13 cellular contexts compared by ENCODE assay signal in genomic region chr2:28746504-28747111, GRCh38.
"Had no signal": no experiment of that assay in that cellular context is flagged by ENCODE, and none has a peak within 500 bp of the region (broad histone marks: within the 10 kb centered on the region; RNA-seq: fewer than 3 reads in every experiment).

No MANE protein-coding gene starts in this region.

- H3K4me3 ChIP-seq: mucosa of descending colon had no signal

- DNase-seq: activated CD4-positive, alpha-beta memory T cell treated with anti-CD3 and anti-CD28 coated beads, Interleukin-2, amount 10 ng/mL, durations not matched to agents 7 days and 5 days; activated CD4-positive, alpha-beta T cell treated with anti-CD3 and anti-CD28 coated beads for 36 hours; effector memory CD8-positive, alpha-beta T cell; left colon; mammary epithelial cell; mucosa of descending colon; natural killer cell; nucleus accumbens; stimulated activated CD4-positive, alpha-beta T cell treated with anti-CD3 and anti-CD28 coated beads, Interleukin-15, amount 100 ng/mL, for 24 hours; stimulated activated CD4-positive, alpha-beta T cell treated with anti-CD3 and anti-CD28 coated beads, Interleukin-4, amount 100 ng/mL, for 24 hours; T1000; WERI-Rb-1 had no signal

- H3K27ac ChIP-seq: epithelial cell of prostate, WERI-Rb-1 had no signal

- H3K9me3 ChIP-seq: mucosa of descending colon had no signal

- ATAC-seq: activated CD4-positive, alpha-beta T cell treated with anti-CD3 and anti-CD28 coated beads for 36 hours; effector memory CD8-positive, alpha-beta T cell; natural killer cell had no signal

- H3K36me3 ChIP-seq: WERI-Rb-1 had no signal
